In genomic region chr1:70188522-70188921, GRCh38 we compare ENCODE assay signal across 8 cellular contexts.
"Had no signal": no experiment of that assay in that cellular context is flagged by ENCODE, and none has a peak within 500 bp of the region (broad histone marks: within the 10 kb centered on the region; RNA-seq: fewer than 3 reads in every experiment).

No MANE protein-coding gene starts in this region.

- DNase-seq: GM23248, GOT3, H7, H9, HCEC 1CT, HFFc6 had no signal

- H3K27ac ChIP-seq: GM23248 had no signal

- H3K4me3 ChIP-seq: GM23248, GM23338, HAP-1 had no signal
